ENCODE assay signal across 9 cellular contexts in the genomic region with DNA sequence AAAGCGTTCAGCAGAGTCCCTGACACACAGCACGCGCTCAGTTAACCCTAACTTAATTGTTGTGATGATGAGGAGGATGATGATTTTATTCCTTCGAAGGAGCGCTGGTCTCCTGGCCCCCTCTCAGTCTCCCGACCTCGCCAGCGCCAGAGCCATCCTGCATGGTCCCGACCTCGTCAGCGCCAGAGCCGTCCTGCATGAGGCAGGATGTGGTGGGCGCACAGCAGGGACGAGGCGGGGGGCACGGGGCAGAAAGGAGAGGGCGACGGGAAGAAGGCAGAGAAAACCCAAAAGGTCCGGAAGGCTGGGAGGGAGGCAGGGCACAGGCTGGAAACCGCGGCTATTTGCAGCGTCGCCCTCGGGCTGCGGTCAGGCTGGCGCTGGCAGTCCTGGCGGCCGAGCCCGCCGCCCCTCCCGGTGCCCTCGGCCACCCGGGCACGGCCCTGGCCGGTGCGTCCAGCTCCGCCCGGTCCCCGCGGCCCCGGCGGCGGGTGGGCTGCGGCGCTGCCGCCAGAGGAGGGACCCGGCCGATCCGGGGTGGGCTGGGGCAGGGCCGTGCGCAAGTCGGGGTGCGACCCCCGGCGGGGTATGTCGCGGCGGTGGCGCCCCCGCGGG. TPM values are rescaled to one million over a fixed set of nuclear protein-coding genes. Genes with fewer than 3 reads are reported as not detected.
DNase-seq lines count a peak whose midpoint lies in the region; ATAC-seq and TF ChIP-seq lines count a peak whose summit lies in the region.
"Had no signal": no experiment of that assay in that cellular context is flagged by ENCODE, and none has a peak within 500 bp of the region (broad histone marks: within the 10 kb centered on the region; RNA-seq: fewer than 3 reads in every experiment).

No MANE protein-coding gene starts in this region.

- ATAC-seq in GM18502 (IDR thresholded peaks at IDR 0.05; ENCODE audit: poor library complexity, unreplicated experiment) = no peak
- ATAC-seq in HG03460 (IDR thresholded peaks at IDR 0.05; ENCODE audit: unreplicated experiment) = no peak

- peak overlapping the region; percentile 79 for H3K4me3 Mint-ChIP-seq in endothelial cell (ENCODE audit: unreplicated experiment)

- TF ChIP-seq CTCF in OCI-LY3 (IDR thresholded peaks at IDR 0.05; ENCODE audit: low read depth, low read length) (no peak), endothelial cell (IDR thresholded peaks at IDR 0.05; ENCODE audit: unreplicated experiment) (no peak), neural cell (IDR thresholded peaks at IDR 0.05; ENCODE audit: poor library complexity, severe bottlenecking) (no peak)

- H3K4me1 ChIP-seq in OCI-LY3 (ENCODE audit: low read length) = 0 out of 2 replicates have a peak, but pooled peaks cover 3% of the 10 kb centered on the region

- no peaks in the 10 kb centered on the region for H3K9me3 ChIP-seq in OCI-LY3 (ENCODE audit: insufficient read depth, low read length)
- no peaks in the 10 kb centered on the region for H3K9me3 ChIP-seq in neural cell (ENCODE audit: low read length)

- TF ChIP-seq EP300 in neural cell (conservative IDR thresholded peaks at IDR 0.05; ENCODE audit: poor library complexity, severe bottlenecking) = no peak

- peaks cover 23% of the 10 kb centered on the region for H3K27me3 Mint-ChIP-seq in endothelial cell (ENCODE audit: unreplicated experiment)

- peaks cover 22% of the 10 kb centered on the region for H3K27me3 ChIP-seq in OCI-LY3 (ENCODE audit: low read depth, low read length)
- H3K27me3 ChIP-seq in neural cell (ENCODE audit: insufficient read depth, low read depth, low read length) = peaks cover 33% of the 10 kb centered on the region

- H3K36me3 ChIP-seq in OCI-LY3 (replicated peaks; ENCODE audit: low read depth, low read length) (no peaks in the 10 kb centered on the region), neural cell (ENCODE audit: insufficient read depth, low read length) (no peaks in the 10 kb centered on the region)

- H3K9me3 Mint-ChIP-seq in endothelial cell (ENCODE audit: unreplicated experiment) = no peaks in the 10 kb centered on the region

- H3K9me2 ChIP-seq in neural cell (ENCODE audit: insufficient read depth, low read length) = no peaks in the 10 kb centered on the region

- H4K20me1 ChIP-seq in OCI-LY3 (ENCODE audit: insufficient read depth, low read length) (no peaks in the 10 kb centered on the region), neural cell (ENCODE audit: insufficient read depth) (no peaks in the 10 kb centered on the region)

- peaks cover 13% of the 10 kb centered on the region for H3K4me1 Mint-ChIP-seq in endothelial cell (ENCODE audit: unreplicated experiment)

- no peak for TF ChIP-seq RAD21 in neural cell (conservative IDR thresholded peaks at IDR 0.05)

- H3K36me3 Mint-ChIP-seq in endothelial cell (ENCODE audit: low read depth, unreplicated experiment) = peaks cover 10% of the 10 kb centered on the region

- H2AFZ ChIP-seq in OCI-LY3 (ENCODE audit: low read depth, low read length) (no peak overlapping the region), neural cell (ENCODE audit: low read depth, low read length) (no peak overlapping the region)

- H3K4me2 ChIP-seq in OCI-LY3 (ENCODE audit: low read length) (peak overlapping the region; percentile 95), neural cell (ENCODE audit: low read length) (no peak overlapping the region)

- H3K79me2 ChIP-seq in OCI-LY3 (ENCODE audit: low read length) (no peaks in the 10 kb centered on the region), neural cell (replicated peaks; ENCODE audit: insufficient read depth, low read length) (no peaks in the 10 kb centered on the region)

- H3K27ac ChIP-seq in OCI-LY3 (ENCODE audit: low read length) (no peak overlapping the region), neural cell (ENCODE audit: low read length) (no peak overlapping the region)

- H3F3A ChIP-seq in neural cell (ENCODE audit: insufficient read depth, low read length, poor library complexity, severe bottlenecking) = no peaks in the 10 kb centered on the region

- H3K27ac Mint-ChIP-seq in endothelial cell (ENCODE audit: unreplicated experiment) = peak overlapping the region; percentile 51

- H3K4me3 ChIP-seq in OCI-LY3 (ENCODE audit: low read length) (peak overlapping the region; percentile 87), neural cell (ENCODE audit: low read length) (peak overlapping the region; percentile 55)

- peak; percentile 39 for DNase-seq in EH (ENCODE audit: low read depth)
- DNase-seq in endothelial cell (ENCODE audit: low spot score) = peak; percentile 37
- no peak for DNase-seq in NCI-H2107 treated with DMSO at 0.1 percent for 48 hours (lab: John Stamatoyannopoulos, UW; ENCODE audit: unreplicated experiment)
- DNase-seq in HK-2 (ENCODE audit: unreplicated experiment) = no peak

- H3K9ac ChIP-seq in OCI-LY3 (ENCODE audit: low read length) = no peak overlapping the region
- peak overlapping the region; percentile 12 for H3K9ac ChIP-seq in neural cell (ENCODE audit: low read length)

TF ChIP-seq in neural cell, 6 proteins besides CTCF, POLR2A, EP300 and RAD21:
- TF ChIP-seq, protein P1, sequence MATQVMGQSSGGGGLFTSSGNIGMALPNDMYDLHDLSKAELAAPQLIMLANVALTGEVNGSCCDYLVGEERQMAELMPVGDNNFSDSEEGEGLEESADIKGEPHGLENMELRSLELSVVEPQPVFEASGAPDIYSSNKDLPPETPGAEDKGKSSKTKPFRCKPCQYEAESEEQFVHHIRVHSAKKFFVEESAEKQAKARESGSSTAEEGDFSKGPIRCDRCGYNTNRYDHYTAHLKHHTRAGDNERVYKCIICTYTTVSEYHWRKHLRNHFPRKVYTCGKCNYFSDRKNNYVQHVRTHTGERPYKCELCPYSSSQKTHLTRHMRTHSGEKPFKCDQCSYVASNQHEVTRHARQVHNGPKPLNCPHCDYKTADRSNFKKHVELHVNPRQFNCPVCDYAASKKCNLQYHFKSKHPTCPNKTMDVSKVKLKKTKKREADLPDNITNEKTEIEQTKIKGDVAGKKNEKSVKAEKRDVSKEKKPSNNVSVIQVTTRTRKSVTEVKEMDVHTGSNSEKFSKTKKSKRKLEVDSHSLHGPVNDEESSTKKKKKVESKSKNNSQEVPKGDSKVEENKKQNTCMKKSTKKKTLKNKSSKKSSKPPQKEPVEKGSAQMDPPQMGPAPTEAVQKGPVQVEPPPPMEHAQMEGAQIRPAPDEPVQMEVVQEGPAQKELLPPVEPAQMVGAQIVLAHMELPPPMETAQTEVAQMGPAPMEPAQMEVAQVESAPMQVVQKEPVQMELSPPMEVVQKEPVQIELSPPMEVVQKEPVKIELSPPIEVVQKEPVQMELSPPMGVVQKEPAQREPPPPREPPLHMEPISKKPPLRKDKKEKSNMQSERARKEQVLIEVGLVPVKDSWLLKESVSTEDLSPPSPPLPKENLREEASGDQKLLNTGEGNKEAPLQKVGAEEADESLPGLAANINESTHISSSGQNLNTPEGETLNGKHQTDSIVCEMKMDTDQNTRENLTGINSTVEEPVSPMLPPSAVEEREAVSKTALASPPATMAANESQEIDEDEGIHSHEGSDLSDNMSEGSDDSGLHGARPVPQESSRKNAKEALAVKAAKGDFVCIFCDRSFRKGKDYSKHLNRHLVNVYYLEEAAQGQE (IDR thresholded peaks at IDR 0.05; ENCODE audit: borderline replicate concordance) = no peak
- TF ChIP-seq TAF1 (IDR thresholded peaks at IDR 0.05; ENCODE audit: low read depth) = no peak
- no peak for TF ChIP-seq SMC3 (conservative IDR thresholded peaks at IDR 0.05; ENCODE audit: poor library complexity)
- no peak for TF ChIP-seq MXI1 (conservative IDR thresholded peaks at IDR 0.05; ENCODE audit: poor library complexity, severe bottlenecking)
- no peak for TF ChIP-seq EZH2 (IDR thresholded peaks at IDR 0.05; ENCODE audit: borderline replicate concordance, insufficient read depth, low read length, poor library complexity, severe bottlenecking)
- TF ChIP-seq POLR2AphosphoS5 (IDR thresholded peaks at IDR 0.05) = no peak

RNA-seq across cellular contexts. Expression of a gene that starts 3.0 kb away (rescaled TPM):
- not detected for total RNA-seq in endothelial cell (ENCODE audit: unreplicated experiment)
- polyA plus RNA-seq in neural cell = not detected in 2 replicates
- not detected in 2 replicates for polyA minus RNA-seq in neural cell
- total RNA-seq: renal cortical epithelial cell had no signal

Comparison
In these comparisons a context has a peak if more than half of its experiments do, and no peak if none do; other contexts are left out.
1. DNase-seq: peak in EH (single experiment) and endothelial cell (single experiment); none in NCI-H2107 treated with DMSO at 0.1 percent for 48 hours (single experiment) and HK-2 (single experiment).